In genomic region chr15:78718257-78718656, GRCh38 we compare ENCODE assay signal across 24 cellular contexts.
"Had no signal": no experiment of that assay in that cellular context is flagged by ENCODE, and none has a peak within 500 bp of the region (broad histone marks: within the 10 kb centered on the region; RNA-seq: fewer than 3 reads in every experiment).

No MANE protein-coding gene starts in this region.

- H3K27ac ChIP-seq: colonic mucosa, epithelial cell of prostate, esophagus squamous epithelium, gastrocnemius medialis, heart right ventricle, left lung, lower lobe of right lung had no signal

- H3K36me3 ChIP-seq: colonic mucosa, esophagus squamous epithelium, gastrocnemius medialis, heart right ventricle, left lung, lower lobe of right lung had no signal

- H3K4me3 Mint-ChIP-seq: dendritic cell treated with granulocyte-macrophage colony-stimulating factor and Interleukin-4, amounts not matched to agents 40 ng/mL and 50 ng/mL, for 4 days; effector memory CD8-positive, alpha-beta T cell; endodermal cell; mesothelial cell of epicardium; naive B cell had no signal

- H3K4me1 Mint-ChIP-seq: endodermal cell, mesothelial cell of epicardium, naive B cell had no signal

- H3K9me3 Mint-ChIP-seq: dendritic cell treated with granulocyte-macrophage colony-stimulating factor and Interleukin-4, amounts not matched to agents 40 ng/mL and 50 ng/mL, for 4 days; effector memory CD8-positive, alpha-beta T cell had no signal

- DNase-seq: colonic mucosa; cortex of kidney; effector CD8-positive, alpha-beta T cell; effector memory CD8-positive, alpha-beta T cell; endodermal cell; erythroblast; esophagus squamous epithelium; foreskin fibroblast; foreskin melanocyte; gastrocnemius medialis; glutamatergic neuron; heart right ventricle; hippocampal formation; left cardiac atrium; left lung; left ventricle myocardium superior; lower lobe of right lung; mesenchymal stem cell; mucosa of descending colon; naive B cell had no signal

- H3K4me1 ChIP-seq: colonic mucosa, gastrocnemius medialis, heart right ventricle, left lung, lower lobe of right lung had no signal

- H3K4me3 ChIP-seq: colonic mucosa, esophagus squamous epithelium, gastrocnemius medialis, heart right ventricle, left lung, lower lobe of right lung, mucosa of descending colon had no signal

- ATAC-seq: effector memory CD8-positive, alpha-beta T cell; esophagus mucosa; gastrocnemius medialis; heart right ventricle; left cardiac atrium; left lung; left ventricle myocardium superior; lower lobe of right lung; mucosa of descending colon had no signal

- H3K9me3 ChIP-seq: colonic mucosa, esophagus squamous epithelium, gastrocnemius medialis, left lung, lower lobe of right lung, mucosa of descending colon had no signal

- H3K27me3 ChIP-seq: colonic mucosa had no signal

- H3K36me3 Mint-ChIP-seq: mesothelial cell of epicardium, naive B cell had no signal

- H3K27ac Mint-ChIP-seq: dendritic cell treated with granulocyte-macrophage colony-stimulating factor and Interleukin-4, amounts not matched to agents 40 ng/mL and 50 ng/mL, for 4 days; effector memory CD8-positive, alpha-beta T cell; endodermal cell; mesothelial cell of epicardium had no signal
